1 cellular context compared by ENCODE assay signal in the genomic region with DNA sequence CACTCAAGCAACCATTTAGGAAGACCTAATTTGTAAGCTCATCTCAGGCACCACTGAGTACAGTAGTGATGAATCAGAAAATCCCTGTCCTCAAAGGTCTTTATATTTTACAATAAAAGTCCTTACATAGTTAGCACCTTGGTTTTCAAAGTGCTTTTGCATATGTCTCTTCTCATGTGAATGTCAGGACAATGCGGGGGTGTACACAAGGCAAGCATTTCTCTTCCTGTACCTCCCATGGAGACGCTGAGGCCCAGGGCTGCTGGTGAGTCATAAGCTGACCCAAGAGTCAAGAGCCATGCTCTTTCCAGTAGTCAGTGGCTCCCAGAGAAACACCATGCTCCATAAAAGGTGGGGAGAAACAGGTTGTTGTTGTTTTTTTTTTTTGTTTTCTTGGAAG.
TF ChIP-seq lines count a peak whose summit lies in the region.

No MANE protein-coding gene starts in this region.

TF ChIP-seq in HEK293, 187 proteins besides CTCF, POLR2A, EP300 and RAD21 (continued from another document):
- TF ChIP-seq, protein P1, sequence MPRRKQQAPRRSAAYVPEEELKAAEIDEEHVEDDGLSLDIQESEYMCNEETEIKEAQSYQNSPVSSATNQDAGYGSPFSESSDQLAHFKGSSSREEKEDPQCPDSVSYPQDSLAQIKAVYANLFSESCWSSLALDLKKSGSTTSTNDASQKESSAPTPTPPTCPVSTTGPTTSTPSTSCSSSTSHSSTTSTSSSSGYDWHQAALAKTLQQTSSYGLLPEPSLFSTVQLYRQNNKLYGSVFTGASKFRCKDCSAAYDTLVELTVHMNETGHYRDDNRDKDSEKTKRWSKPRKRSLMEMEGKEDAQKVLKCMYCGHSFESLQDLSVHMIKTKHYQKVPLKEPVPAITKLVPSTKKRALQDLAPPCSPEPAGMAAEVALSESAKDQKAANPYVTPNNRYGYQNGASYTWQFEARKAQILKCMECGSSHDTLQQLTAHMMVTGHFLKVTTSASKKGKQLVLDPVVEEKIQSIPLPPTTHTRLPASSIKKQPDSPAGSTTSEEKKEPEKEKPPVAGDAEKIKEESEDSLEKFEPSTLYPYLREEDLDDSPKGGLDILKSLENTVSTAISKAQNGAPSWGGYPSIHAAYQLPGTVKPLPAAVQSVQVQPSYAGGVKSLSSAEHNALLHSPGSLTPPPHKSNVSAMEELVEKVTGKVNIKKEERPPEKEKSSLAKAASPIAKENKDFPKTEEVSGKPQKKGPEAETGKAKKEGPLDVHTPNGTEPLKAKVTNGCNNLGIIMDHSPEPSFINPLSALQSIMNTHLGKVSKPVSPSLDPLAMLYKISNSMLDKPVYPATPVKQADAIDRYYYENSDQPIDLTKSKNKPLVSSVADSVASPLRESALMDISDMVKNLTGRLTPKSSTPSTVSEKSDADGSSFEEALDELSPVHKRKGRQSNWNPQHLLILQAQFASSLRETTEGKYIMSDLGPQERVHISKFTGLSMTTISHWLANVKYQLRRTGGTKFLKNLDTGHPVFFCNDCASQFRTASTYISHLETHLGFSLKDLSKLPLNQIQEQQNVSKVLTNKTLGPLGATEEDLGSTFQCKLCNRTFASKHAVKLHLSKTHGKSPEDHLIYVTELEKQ (tag by site-specific recombination; IDR thresholded peaks at IDR 0.05; ENCODE audit: borderline replicate concordance) = no peak
- no peak for TF ChIP-seq ZNF221 (tag by site-specific recombination; IDR thresholded peaks at IDR 0.05; ENCODE audit: borderline replicate concordance)
- peak; percentile 85 for TF ChIP-seq OSR2 (tag by site-specific recombination; IDR thresholded peaks at IDR 0.05)
- no peak for TF ChIP-seq ZNF211 (tag by site-specific recombination; IDR thresholded peaks at IDR 0.05; ENCODE audit: low read depth)
TF ChIP-seq in HEK293: peak in this region for 8.
